ENCODE assay signal across 8 cellular contexts in the genomic region with DNA sequence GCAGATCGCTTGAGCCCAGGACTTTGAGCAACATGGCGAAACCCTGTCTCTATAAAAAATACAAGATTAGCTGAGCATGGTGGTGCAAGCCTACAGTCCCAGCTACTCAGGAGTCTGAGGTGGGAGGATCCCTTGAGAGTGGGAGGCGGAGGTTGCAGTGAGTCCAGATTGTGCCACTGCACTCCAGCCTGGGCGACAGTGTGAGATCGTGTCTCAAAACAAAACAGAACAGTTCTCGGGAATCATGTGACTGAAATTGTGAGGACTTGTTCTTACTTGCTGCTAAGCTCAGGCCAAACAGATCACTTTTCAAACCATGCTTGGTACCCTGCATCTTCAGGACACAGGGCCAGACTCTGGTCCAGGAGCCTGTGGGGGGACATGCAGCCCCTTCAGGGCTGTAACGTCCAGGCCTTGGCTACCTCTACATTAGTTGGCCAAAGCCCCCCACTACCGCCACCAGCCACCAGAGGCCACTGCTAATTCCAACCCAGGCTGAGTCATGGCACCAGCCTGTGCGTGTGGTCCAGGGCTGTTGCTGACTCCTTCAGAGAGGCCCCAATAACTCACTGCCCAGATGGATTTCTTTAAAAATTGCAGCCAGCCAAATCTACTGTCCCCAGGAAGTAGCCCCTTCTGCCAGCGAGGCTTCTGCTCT. TPM values are rescaled to one million over a fixed set of nuclear protein-coding genes. Genes with fewer than 3 reads are reported as not detected.
DNase-seq lines count a peak whose midpoint lies in the region; ATAC-seq and TF ChIP-seq lines count a peak whose summit lies in the region.

No MANE protein-coding gene starts in this region.

- H3K27me3 Mint-ChIP-seq in activated T-cell treated with anti-CD3 and anti-CD28 coated beads, Interleukin-2, amount 50 U/mL, for 4 hours (ENCODE audit: low read depth): peaks cover 16% of the 10 kb centered on the region

- peak; percentile 59 to 79 for ATAC-seq in activated T-cell treated with anti-CD3 and anti-CD28 coated beads, Interleukin-2, amount 50 U/mL, for 4 hours

- peaks cover 1% of the 10 kb centered on the region for H3K4me1 ChIP-seq in cardiac muscle cell (ENCODE audit: low read depth)

- H3K27me3 ChIP-seq in cardiac muscle cell: no peaks in the 10 kb centered on the region

- no peak overlapping the region for H3K4me3 ChIP-seq in cardiac muscle cell

- TF ChIP-seq CTCF in cardiac muscle cell (IDR thresholded peaks at IDR 0.05; ENCODE audit: low read depth, low read length): peak; percentile 78

- H3K9me3 Mint-ChIP-seq in activated T-cell treated with anti-CD3 and anti-CD28 coated beads, Interleukin-2, amount 50 U/mL, for 4 hours: no peaks in the 10 kb centered on the region

- no peaks in the 10 kb centered on the region for H3K9me3 ChIP-seq in cardiac muscle cell (ENCODE audit: low read depth)

- no peaks in the 10 kb centered on the region for H3K4me1 Mint-ChIP-seq in activated T-cell treated with anti-CD3 and anti-CD28 coated beads, Interleukin-2, amount 50 U/mL, for 4 hours (ENCODE audit: low read depth)

- DNase-seq in SIG-M5 treated with dmso at 0.1 percent for 504 hours (lab: John Stamatoyannopoulos, UW; ENCODE audit: unreplicated experiment) (peak; percentile 36), SIG-M5 (lab: John Stamatoyannopoulos, UW) (no peak), NCI-H2171 (lab: John Stamatoyannopoulos, UW) (peak; percentile 34), cardiac muscle cell (ENCODE audit: low read depth in 1 of 2, low spot score in 1 of 2) (peak; percentile 47 to 72), NCI-H1105 treated with DMSO at 0.1 percent for 48 hours (lab: John Stamatoyannopoulos, UW) (no peak)
- DNase-seq in activated T-cell treated with anti-CD3 and anti-CD28 coated beads, Interleukin-2, amount 50 U/mL, for 4 hours: no peak
- DNase-seq in stimulated activated CD4-positive, alpha-beta T cell treated with anti-CD3 and anti-CD28 coated beads, Interleukin-2, amount 100 ng/mL, for 24 hours: peak; percentile 34 to 46
- no peak for DNase-seq in central memory CD4-positive, alpha-beta T cell

- H3K27ac ChIP-seq in cardiac muscle cell: no peak overlapping the region

- no peaks in the 10 kb centered on the region for H3K36me3 ChIP-seq in cardiac muscle cell

- H3K36me3 Mint-ChIP-seq in activated T-cell treated with anti-CD3 and anti-CD28 coated beads, Interleukin-2, amount 50 U/mL, for 4 hours (ENCODE audit: insufficient read depth): peaks cover 1% of the 10 kb centered on the region

- no peak overlapping the region for H3K4me3 Mint-ChIP-seq in activated T-cell treated with anti-CD3 and anti-CD28 coated beads, Interleukin-2, amount 50 U/mL, for 4 hours

RNA-seq across cellular contexts. Expression of a gene that starts 33.4 kb away (rescaled TPM):
- total RNA-seq in activated T-cell treated with anti-CD3 and anti-CD28 coated beads, Interleukin-2, amount 50 U/mL, for 4 hours: not detected
- 0.11 and 0.39 TPM in 2 replicates for total RNA-seq in cardiac muscle cell
- 0.52 TPM in 1 of 2 replicates, not detected in the other for polyA plus RNA-seq in cardiac muscle cell

RNA-seq across cellular contexts. Expression of a gene that starts 33.7 kb away (rescaled TPM):
- 10 to 100 TPM in 2 of 3 donors, 1 to 10 TPM in 1; 10.0 to 11.7 (median 11.1) TPM for total RNA-seq in activated T-cell treated with anti-CD3 and anti-CD28 coated beads, Interleukin-2, amount 50 U/mL, for 4 hours
- total RNA-seq in cardiac muscle cell: 310 and 437 TPM in 2 replicates
- polyA plus RNA-seq in cardiac muscle cell: 243 and 256 TPM in 2 replicates

RNA-seq across cellular contexts. Expression of a gene that starts 34.1 kb away (rescaled TPM):
- total RNA-seq in activated T-cell treated with anti-CD3 and anti-CD28 coated beads, Interleukin-2, amount 50 U/mL, for 4 hours: 10 to 100 TPM; 25.9 to 28.6 (median 28.0) TPM
- total RNA-seq in cardiac muscle cell: 26.5 and 39.8 TPM in 2 replicates
- polyA plus RNA-seq in cardiac muscle cell: 141 and 153 TPM in 2 replicates

Comparison
In these comparisons a context has a peak if more than half of its experiments do, and no peak if none do; other contexts are left out.
1. DNase-seq: peak in SIG-M5 treated with dmso at 0.1 percent for 504 hours (single experiment), NCI-H2171 (single experiment), cardiac muscle cell (2 of 2) and stimulated activated CD4-positive, alpha-beta T cell treated with anti-CD3 and anti-CD28 coated beads, Interleukin-2, amount 100 ng/mL, for 24 hours (2 of 2); none in SIG-M5 (single experiment), activated T-cell treated with anti-CD3 and anti-CD28 coated beads, Interleukin-2, amount 50 U/mL, for 4 hours (single experiment), central memory CD4-positive, alpha-beta T cell (single experiment) and NCI-H1105 treated with DMSO at 0.1 percent for 48 hours (single experiment).
2. RNA of a gene that starts 33.7 kb away (total RNA-seq): 310 to 437 TPM in cardiac muscle cell; 10.0 to 11.7 TPM in activated T-cell treated with anti-CD3 and anti-CD28 coated beads, Interleukin-2, amount 50 U/mL, for 4 hours; every median in the first group is over 10 times any median in the second.